ENCODE assay signal across 10 cellular contexts in the genomic region with DNA sequence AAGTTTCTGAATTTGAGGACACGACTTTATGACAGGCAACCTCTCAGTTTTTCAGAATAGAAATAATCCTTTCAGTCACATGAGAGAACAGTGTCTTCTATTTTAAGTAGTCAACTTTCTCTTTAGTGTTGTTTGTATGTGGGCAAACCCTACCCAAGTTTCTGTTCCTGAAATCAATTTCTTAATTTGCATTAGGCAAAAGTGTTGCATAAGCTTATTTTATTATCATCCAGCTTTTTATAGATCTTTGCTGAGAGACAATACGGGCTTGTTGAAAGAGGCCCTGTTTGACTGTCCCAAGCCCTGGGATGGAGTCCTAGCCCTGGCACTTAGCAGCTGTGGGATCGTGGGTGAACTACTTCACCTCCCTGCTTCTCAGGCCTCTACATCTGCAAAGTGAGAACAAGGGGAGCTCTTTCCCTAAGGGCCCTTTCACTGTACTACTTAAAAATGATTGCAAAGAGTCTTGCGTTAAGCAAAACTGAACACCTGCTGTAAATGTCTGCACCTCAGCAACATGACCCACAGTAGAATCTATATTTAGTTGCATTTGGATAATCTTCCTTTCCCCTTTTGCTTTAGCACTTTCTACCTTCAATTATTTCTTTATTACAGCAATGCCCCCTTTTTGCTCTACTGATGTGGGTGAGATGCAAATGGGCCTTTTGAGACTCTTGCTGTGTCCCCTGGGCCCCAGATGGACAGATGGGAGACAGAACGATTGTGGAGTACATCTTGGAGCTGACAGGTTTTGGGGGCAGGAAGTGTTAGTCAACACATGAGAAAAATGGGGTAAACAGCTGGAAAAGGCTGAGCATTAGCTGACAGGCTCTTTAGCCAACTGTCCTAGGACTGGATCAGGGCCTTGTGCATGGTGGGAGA. TPM values are rescaled to one million over a fixed set of nuclear protein-coding genes. Genes with fewer than 3 reads are reported as not detected.
DNase-seq lines count a peak whose midpoint lies in the region; ATAC-seq and TF ChIP-seq lines count a peak whose summit lies in the region.
"Had no signal": no experiment of that assay in that cellular context is flagged by ENCODE, and none has a peak within 500 bp of the region (broad histone marks: within the 10 kb centered on the region; RNA-seq: fewer than 3 reads in every experiment).

No MANE protein-coding gene starts in this region.

- ATAC-seq in GM21381 (IDR thresholded peaks at IDR 0.05; ENCODE audit: unreplicated experiment) (peak; percentile 91), HG03135 (IDR thresholded peaks at IDR 0.05; ENCODE audit: unreplicated experiment) (peak; percentile 93)
- ATAC-seq: activated T-cell treated with anti-CD3 and anti-CD28 coated beads, Interleukin-2, amount 50 U/mL, for 4 hours had no signal

- DNase-seq in GM13977 (ENCODE audit: low spot score) (peak; percentile 64), RPMI8226 (peak; percentile 55), KBM-7 (no peak), AG08396 (ENCODE audit: low spot score) (no peak), ecto neural progenitor cell (ENCODE audit: low spot score) (no peak), HT-29 (ENCODE audit: low spot score) (no peak)
- DNase-seq: activated T-cell treated with anti-CD3 and anti-CD28 coated beads, Interleukin-2, amount 50 U/mL, for 4 hours; SHP77 treated with DMSO at 0.1 percent for 48 hours had no signal

- TF ChIP-seq CTCF in GM13977 (IDR thresholded peaks at IDR 0.05; ENCODE audit: extremely low read depth, insufficient read depth, missing control alignments) = no peak

- in situ Hi-C loops in GM13977 (cut with MboI; ENCODE audit: low pct_unique_long_range_greater_than_20kb, low sequenced_read_pairs, unreplicated experiment) = no loop called here
- in situ Hi-C loops in KBM-7 (cut with MboI; ENCODE audit: low pct_unique_long_range_greater_than_20kb, low sequenced_read_pairs) = no loop called here

RNA-seq across cellular contexts. Expression of a gene that starts 41.0 kb away (rescaled TPM):
- 7.6 and 7.9 TPM in 2 replicates for total RNA-seq in HT-29 (2014; rRNA removed; shearing (Covaris generic))

Comparison
In these comparisons a context has a peak if more than half of its experiments do, and no peak if none do; other contexts are left out.
1. DNase-seq: peak in GM13977 (single experiment) and RPMI8226 (single experiment); none in KBM-7 (single experiment), AG08396 (single experiment), ecto neural progenitor cell (single experiment) and HT-29 (single experiment).